Comparison of ENCODE assay signal across 19 cellular contexts in genomic region chr15:99895189-99895955, GRCh38.
DNase-seq lines count a peak whose midpoint lies in the region; ATAC-seq and TF ChIP-seq lines count a peak whose summit lies in the region.
"Had no signal": no experiment of that assay in that cellular context is flagged by ENCODE, and none has a peak within 500 bp of the region (broad histone marks: within the 10 kb centered on the region; RNA-seq: fewer than 3 reads in every experiment).

No MANE protein-coding gene starts in this region.

- peaks cover 1% of the 10 kb centered on the region for H3K27me3 Mint-ChIP-seq in memory B cell

- H3K36me3 Mint-ChIP-seq in memory B cell = peaks cover 12% of the 10 kb centered on the region

- H3K9me3 Mint-ChIP-seq in memory B cell = peaks cover 2% of the 10 kb centered on the region

- no peak overlapping the region for H3K27ac Mint-ChIP-seq in memory B cell
- H3K27ac Mint-ChIP-seq: B cell had no signal

- peaks cover 7% of the 10 kb centered on the region for H3K4me1 Mint-ChIP-seq in memory B cell

- no peak overlapping the region for H3K4me3 Mint-ChIP-seq in memory B cell
- H3K4me3 Mint-ChIP-seq: B cell had no signal

- ATAC-seq in GM18867 (IDR thresholded peaks at IDR 0.05; ENCODE audit: unreplicated experiment) (peak; percentile 66), GM21619 (IDR thresholded peaks at IDR 0.05; ENCODE audit: unreplicated experiment) (peak; percentile 76), HG03064 (IDR thresholded peaks at IDR 0.05; ENCODE audit: low read depth, unreplicated experiment) (peak; percentile 56), memory B cell (ENCODE audit: low read depth) (peak; percentile 45), omental fat pad (ENCODE audit: low FRiP score) (no peak)

- no peak for TF ChIP-seq CTCF in omental fat pad (IDR thresholded peaks at IDR 0.05)

- no peak for DNase-seq in memory B cell (ENCODE audit: low spot score in 2 of 2)
- no peak for DNase-seq in central memory CD4-positive, alpha-beta T cell
- DNase-seq in cortex of kidney (lab: John Stamatoyannopoulos, UW) = no peak
- DNase-seq in omental fat pad (ENCODE audit: low spot score) = no peak
- DNase-seq in DMS153 (lab: John Stamatoyannopoulos, UW) = no peak
- DNase-seq: activated CD4-positive, alpha-beta T cell treated with anti-CD3 and anti-CD28 coated beads, Interleukin-2, amount 50 U/mL, for 4 hours; activated T-cell treated with anti-CD3 and anti-CD28 coated beads, Interleukin-2, amount 50 U/mL, for 48 hours; Calu3; head of caudate nucleus; islet precursor cell; mesendoderm; NCI-H146; NCI-H510A; retina; T1000 had no signal
